Comparison of ENCODE assay signal across 1 cellular context in genomic region chr1:154982897-154983648, GRCh38.
TF ChIP-seq lines count a peak whose summit lies in the region.

FLAD1 (plus strand) TSS chr1:154983344; CDS start chr1:154983695, 351 bp downstream.

TF ChIP-seq in GM12878, 131 proteins besides CTCF, POLR2A, EP300 and RAD21 (continued from another document and continues in another):
- TF ChIP-seq USF1 (IDR thresholded peaks at IDR 0.05; ENCODE audit: borderline replicate concordance, extremely low read length, insufficient read depth, low read depth, low read length) (peak; percentile 81), ELK1 (IDR thresholded peaks at IDR 0.05; ENCODE audit: low read depth, low read length) (peak; percentile 62; the same call in 1 of the 2 replicates), BCLAF1 (IDR thresholded peaks at IDR 0.05) (no peak), JUNB (IDR thresholded peaks at IDR 0.05) (no peak), TCF7 (IDR thresholded peaks at IDR 0.05; ENCODE audit: borderline replicate concordance) (no peak), CEBPZ (IDR thresholded peaks at IDR 0.05; ENCODE audit: low read depth, low read length) (peak; percentile 97), IRF5 (IDR thresholded peaks at IDR 0.05; ENCODE audit: borderline replicate concordance) (no peak), SKIL (IDR thresholded peaks at IDR 0.05; ENCODE audit: low read depth, poor library complexity, severe bottlenecking) (peak; percentile 99), SREBF2 (IDR thresholded peaks at IDR 0.05; ENCODE audit: low read length) (no peak), CREM (IDR thresholded peaks at IDR 0.05; ENCODE audit: low read depth) (peak; percentile 33; the same call in 1 of the 2 replicates), ATF2 (IDR thresholded peaks at IDR 0.05; ENCODE audit: low read length) (no peak), HSF1 (IDR thresholded peaks at IDR 0.05; ENCODE audit: low read depth, low read length) (0 out of 2 replicates have a peak, but pooled peaks have one; percentile 51), IRF4 (IDR thresholded peaks at IDR 0.05; ENCODE audit: low read depth, low read length) (peak; percentile 6; the same call in 1 of the 2 replicates), HDGF (IDR thresholded peaks at IDR 0.05) (0 out of 2 replicates have a peak, but pooled peaks have one; percentile 22), SMAD5 (IDR thresholded peaks at IDR 0.05; ENCODE audit: low read depth) (peak; percentile 68), RB1 (IDR thresholded peaks at IDR 0.05; ENCODE audit: borderline replicate concordance) (peak; percentile 97), ETV6 (conservative IDR thresholded peaks at IDR 0.05 in 1 of 2, IDR thresholded peaks at IDR 0.05 in 1 of 2; ENCODE audit: borderline replicate concordance in 1 of 2, low read depth in 1 of 2) (no peak), GABPA (IDR thresholded peaks at IDR 0.05; ENCODE audit: low read depth) (peak; percentile 95), HCFC1 (IDR thresholded peaks at IDR 0.05; ENCODE audit: low read length) (peak; percentile 62), FOXM1 (IDR thresholded peaks at IDR 0.05; ENCODE audit: low read depth, low read length) (peak; percentile 67; the same call in 1 of the 2 replicates), E2F8 (IDR thresholded peaks at IDR 0.05; ENCODE audit: low read depth, partially characterized antibody) (peak; percentile 98), ASH2L (IDR thresholded peaks at IDR 0.05; ENCODE audit: borderline replicate concordance, low read depth) (no peak), KAT2A (conservative IDR thresholded peaks at IDR 0.05; ENCODE audit: control insufficient read depth, low read depth, low read length) (no peak), IKZF1 (conservative IDR thresholded peaks at IDR 0.05) (no peak; the same call in 1 of the 2 replicates), RFX5 (IDR thresholded peaks at IDR 0.05; ENCODE audit: low read depth, low read length) (no peak), ATF3 (IDR thresholded peaks at IDR 0.05; ENCODE audit: borderline replicate concordance, extremely low read depth, low read depth, low read length) (peak; percentile 45; the same call in 1 of the 2 replicates), ATF7 (IDR thresholded peaks at IDR 0.05; ENCODE audit: low read depth) (peak; percentile 69; the same call in 1 of the 2 replicates), IKZF2 (IDR thresholded peaks at IDR 0.05) (peak; percentile 19 to 86; a peak in 3 of 4 replicates), PRDM15 (CRISPR knock-in tag; IDR thresholded peaks at IDR 0.05) (no peak)
